ENCODE assay signal across 9 cellular contexts in genomic region chr7:131072505-131073091, GRCh38.
DNase-seq lines count a peak whose midpoint lies in the region; ATAC-seq and TF ChIP-seq lines count a peak whose summit lies in the region.
"Had no signal": no experiment of that assay in that cellular context is flagged by ENCODE, and none has a peak within 500 bp of the region (broad histone marks: within the 10 kb centered on the region; RNA-seq: fewer than 3 reads in every experiment).

No MANE protein-coding gene starts in this region.

- H3K36me3 ChIP-seq in DND-41 (ENCODE audit: insufficient read depth, low read length) (no peaks in the 10 kb centered on the region), mesendoderm (ENCODE audit: control insufficient read depth, insufficient read depth, low read length) (no peaks in the 10 kb centered on the region), Peyer's patch (no peaks in the 10 kb centered on the region)

- no peak overlapping the region for H2AK5ac ChIP-seq in mesendoderm (ENCODE audit: low read length)

- H3K18ac ChIP-seq in mesendoderm (ENCODE audit: low read length) = no peak overlapping the region

- peaks cover 12% of the 10 kb centered on the region for H3K36me3 Mint-ChIP-seq in brain

- H3K4me3 ChIP-seq in DND-41 (ENCODE audit: low read depth in 1 of 2, low read length in 2 of 2) (no peak overlapping the region), mesendoderm (ENCODE audit: low read length) (no peak overlapping the region), Peyer's patch (peak overlapping the region in 1 of 4 donors; percentile 11)

- no peaks in the 10 kb centered on the region for H4K20me1 ChIP-seq in DND-41 (ENCODE audit: insufficient read depth, low read length)

- H3K4ac ChIP-seq in mesendoderm (ENCODE audit: low read depth, low read length) = no peak overlapping the region

- no peaks in the 10 kb centered on the region for H3K9me3 Mint-ChIP-seq in brain

- no peak overlapping the region for H3K9ac ChIP-seq in DND-41 (ENCODE audit: low read depth, low read length)
- no peak overlapping the region for H3K9ac ChIP-seq in mesendoderm (ENCODE audit: low read length)

- TF ChIP-seq POLR2A in Peyer's patch (IDR thresholded peaks at IDR 0.05) = no peak

- ATAC-seq in DND-41 (ENCODE audit: insufficient read depth, low read depth) = peak; percentile 58; the same call in 2 of the 3 replicates
- ATAC-seq in HG02973 (IDR thresholded peaks at IDR 0.05; ENCODE audit: unreplicated experiment) = no peak

- H2AFZ ChIP-seq in DND-41 (ENCODE audit: low read depth, low read length) = no peak overlapping the region

- no peak overlapping the region for H2BK5ac ChIP-seq in mesendoderm (ENCODE audit: low read length)

- no peak overlapping the region for H3K23ac ChIP-seq in mesendoderm (ENCODE audit: low read length)

- H4K8ac ChIP-seq in mesendoderm (ENCODE audit: low read depth, low read length) = no peak overlapping the region

- in situ Hi-C loops in GM13977 (cut with MboI; ENCODE audit: low pct_unique_long_range_greater_than_20kb, low sequenced_read_pairs, unreplicated experiment) = loop anchor here (10.0 kb wide), 1 partner anchor 352 kb away; no protein-coding TSS in a partner anchor

- WGBS in mesendoderm (ENCODE audit: extremely low coverage, insufficient coverage, low lambda C conversion rate) = no CpG with 5 or more reads among the region's 5 CpGs

- no peak overlapping the region for H2BK15ac ChIP-seq in mesendoderm (replicated peaks; ENCODE audit: low read depth)

- H3K27ac Mint-ChIP-seq in brain = peak overlapping the region in 4 of 5 experiments; percentile 69 to 99 (median 85)

- H3K27me3 ChIP-seq in DND-41 (ENCODE audit: insufficient read depth, low read length, poor library complexity) (no peaks in the 10 kb centered on the region), mesendoderm (ENCODE audit: insufficient read depth, low read length, poor library complexity) (no peaks in the 10 kb centered on the region), Peyer's patch (no peaks in the 10 kb centered on the region)

- no peaks in the 10 kb centered on the region for H3K79me1 ChIP-seq in mesendoderm (ENCODE audit: low read length)

- H2BK120ac ChIP-seq in mesendoderm (ENCODE audit: low read depth, low read length) = no peak overlapping the region

- TF ChIP-seq CTCF in DND-41 (IDR thresholded peaks at IDR 0.05; ENCODE audit: borderline replicate concordance, extremely low read depth, low read length, poor library complexity, severe bottlenecking) = no peak
- no peak for TF ChIP-seq CTCF in brain (conservative IDR thresholded peaks at IDR 0.05)
- TF ChIP-seq CTCF in Peyer's patch (IDR thresholded peaks at IDR 0.05) = no peak
- TF ChIP-seq CTCF in GM13977 (IDR thresholded peaks at IDR 0.05; ENCODE audit: extremely low read depth, insufficient read depth, missing control alignments) = no peak

- H3K27ac ChIP-seq in DND-41 (ENCODE audit: low read length) (peak overlapping the region; percentile 15; the same call in 1 of the 2 replicates), mesendoderm (ENCODE audit: low read depth, low read length) (no peak overlapping the region), Peyer's patch (peak overlapping the region in 2 of 4 donors; percentile 17 to 52)
- H3K27ac ChIP-seq: epithelial cell of prostate had no signal

- H3K27me3 Mint-ChIP-seq in brain = no peaks in the 10 kb centered on the region

- H4K5ac ChIP-seq in mesendoderm (ENCODE audit: low read length) = no peak overlapping the region

- peak overlapping the region in 4 of 5 experiments; percentile 17 to 86 (median 30) for H3K4me3 Mint-ChIP-seq in brain

- H3K4me1 Mint-ChIP-seq in brain = peaks cover 46% of the 10 kb centered on the region

- peak overlapping the region; percentile 4 for H3K56ac ChIP-seq in mesendoderm (ENCODE audit: low read length)

- DNase-seq in DND-41 (no peak), NCI-H2029 (lab: John Stamatoyannopoulos, UW) (peak; percentile 87), mesendoderm (peak; percentile 97), Peyer's patch (no peak), GM13977 (ENCODE audit: low spot score) (no peak), HUDEP-2 (lab: John Stamatoyannopoulos, UW; ENCODE audit: unreplicated experiment in 76 of 76) (no peak)

- H3K4me1 ChIP-seq in DND-41 (ENCODE audit: insufficient read depth, low read length) = peaks cover 21% of the 10 kb centered on the region
- no peaks in the 10 kb centered on the region for H3K4me1 ChIP-seq in mesendoderm (ENCODE audit: control insufficient read depth, low read depth, low read length)
- H3K4me1 ChIP-seq in Peyer's patch = peaks cover 0 to 35% (median 2%) of the 10 kb centered on the region in 4 donors

- H3K79me2 ChIP-seq in DND-41 (ENCODE audit: insufficient read depth, low read length) = no peaks in the 10 kb centered on the region; the same call in 1 of the 2 replicates
- no peaks in the 10 kb centered on the region for H3K79me2 ChIP-seq in mesendoderm (ENCODE audit: control insufficient read depth, insufficient read depth, low read length)

- H3K4me2 ChIP-seq in DND-41 (ENCODE audit: insufficient read depth, low read length) (no peak overlapping the region), mesendoderm (ENCODE audit: low read length) (no peak overlapping the region)

- H3K9me3 ChIP-seq in DND-41 (ENCODE audit: insufficient read depth, low read length, severe bottlenecking) (no peaks in the 10 kb centered on the region), Peyer's patch (no peaks in the 10 kb centered on the region)

Comparison
In these comparisons a context has a peak if more than half of its experiments do, and no peak if none do; other contexts are left out.
1. DNase-seq: peak in NCI-H2029 (single experiment) and mesendoderm (single experiment); none in DND-41 (single experiment), Peyer's patch (0 of 3), GM13977 (single experiment) and HUDEP-2 (0 of 76).